10 cellular contexts compared by ENCODE assay signal in the genomic region with DNA sequence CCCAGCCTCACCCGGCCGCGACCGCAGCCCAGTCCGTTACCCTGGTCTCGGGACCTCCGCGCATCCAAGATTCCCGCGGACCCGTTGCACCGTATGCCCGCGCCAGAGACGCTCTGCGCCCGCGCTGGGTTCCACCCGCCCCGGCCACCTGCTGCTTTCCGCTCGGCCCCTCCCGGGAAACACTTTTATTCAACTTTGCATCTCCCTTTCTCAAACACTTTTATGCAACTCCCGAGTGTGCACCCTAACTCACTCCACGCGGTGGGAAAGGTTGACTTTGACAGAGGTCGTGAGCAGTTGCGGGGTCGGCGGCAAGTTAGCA. TPM values are rescaled to one million over a fixed set of nuclear protein-coding genes. Genes with fewer than 3 reads are reported as not detected.
DNase-seq lines count a peak whose midpoint lies in the region; ATAC-seq and TF ChIP-seq lines count a peak whose summit lies in the region.
"Had no signal": no experiment of that assay in that cellular context is flagged by ENCODE, and none has a peak within 500 bp of the region (broad histone marks: within the 10 kb centered on the region; RNA-seq: fewer than 3 reads in every experiment).

A gene with protein sequence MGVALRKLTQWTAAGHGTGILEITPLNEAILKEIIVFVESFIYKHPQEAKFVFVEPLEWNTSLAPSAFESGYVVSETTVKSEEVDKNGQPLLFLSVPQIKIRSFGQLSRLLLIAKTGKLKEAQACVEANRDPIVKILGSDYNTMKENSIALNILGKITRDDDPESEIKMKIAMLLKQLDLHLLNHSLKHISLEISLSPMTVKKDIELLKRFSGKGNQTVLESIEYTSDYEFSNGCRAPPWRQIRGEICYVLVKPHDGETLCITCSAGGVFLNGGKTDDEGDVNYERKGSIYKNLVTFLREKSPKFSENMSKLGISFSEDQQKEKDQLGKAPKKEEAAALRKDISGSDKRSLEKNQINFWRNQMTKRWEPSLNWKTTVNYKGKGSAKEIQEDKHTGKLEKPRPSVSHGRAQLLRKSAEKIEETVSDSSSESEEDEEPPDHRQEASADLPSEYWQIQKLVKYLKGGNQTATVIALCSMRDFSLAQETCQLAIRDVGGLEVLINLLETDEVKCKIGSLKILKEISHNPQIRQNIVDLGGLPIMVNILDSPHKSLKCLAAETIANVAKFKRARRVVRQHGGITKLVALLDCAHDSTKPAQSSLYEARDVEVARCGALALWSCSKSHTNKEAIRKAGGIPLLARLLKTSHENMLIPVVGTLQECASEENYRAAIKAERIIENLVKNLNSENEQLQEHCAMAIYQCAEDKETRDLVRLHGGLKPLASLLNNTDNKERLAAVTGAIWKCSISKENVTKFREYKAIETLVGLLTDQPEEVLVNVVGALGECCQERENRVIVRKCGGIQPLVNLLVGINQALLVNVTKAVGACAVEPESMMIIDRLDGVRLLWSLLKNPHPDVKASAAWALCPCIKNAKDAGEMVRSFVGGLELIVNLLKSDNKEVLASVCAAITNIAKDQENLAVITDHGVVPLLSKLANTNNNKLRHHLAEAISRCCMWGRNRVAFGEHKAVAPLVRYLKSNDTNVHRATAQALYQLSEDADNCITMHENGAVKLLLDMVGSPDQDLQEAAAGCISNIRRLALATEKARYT (minus strand): TSS at position 126 of the 322 bp plus-strand sequence. CDS start 3,937 bp downstream, outside the sequence.

- no peaks in the 10 kb centered on the region for H3K9me3 ChIP-seq in CD4-positive, CD25-positive, alpha-beta regulatory T cell (ENCODE audit: control insufficient read depth in 2 of 2, low read length in 2 of 2)
- H3K9me3 ChIP-seq in PC-3 (ENCODE audit: low read length): no peaks in the 10 kb centered on the region
- H3K9me3 ChIP-seq in osteoblast (ENCODE audit: low read depth, low read length): no peaks in the 10 kb centered on the region

- H3K4me3 ChIP-seq in CD4-positive, CD25-positive, alpha-beta regulatory T cell (ENCODE audit: low read depth, low read length): no peak within 1 kb of the TSS
- H3K4me3 ChIP-seq in PC-3 (ENCODE audit: low read length) (peak within 1 kb of the TSS; percentile 90), epithelial cell of proximal tubule (ENCODE audit: low read depth, low read length) (peak within 1 kb of the TSS; percentile 65), osteoblast (ENCODE audit: insufficient read depth, low read length) (peak within 1 kb of the TSS; percentile 78)

- CTCF ChIA-PET in PC-3 (lab: Charles Lee): no interaction called here

- TF ChIP-seq CTCF in PC-3 (conservative IDR thresholded peaks at IDR 0.05; ENCODE audit: low read depth, low read length) (no peak), epithelial cell of proximal tubule (conservative IDR thresholded peaks at IDR 0.05; ENCODE audit: low read depth, low read length) (no peak), osteoblast (IDR thresholded peaks at IDR 0.05; ENCODE audit: extremely low read depth, low read depth, low read length) (no peak)

- peak within 1 kb of the TSS in 3 of 4 donors; percentile 77 to 92 (median 82) for H3K4me3 Mint-ChIP-seq in CD4-positive, CD25-positive, alpha-beta regulatory T cell

- intact Hi-C loops in PC-3 (cut with micrococcal nuclease): loop anchor here (1.0 to 5.0 kb wide), 2 partner anchors 55 to 133 kb away; no protein-coding TSS in a partner anchor

- no TSS peak for BruUV-seq in PC-3 (replicated peaks; lab: Mats Ljungman, UMichigan)

- no peak within 1 kb of the TSS for H3K27ac ChIP-seq in CD4-positive, CD25-positive, alpha-beta regulatory T cell (ENCODE audit: insufficient read depth, low read length, poor library complexity, severe bottlenecking)
- peak within 1 kb of the TSS; percentile 18; the same call in 1 of the 2 replicates for H3K27ac ChIP-seq in PC-3 (ENCODE audit: low read length)
- no peak within 1 kb of the TSS for H3K27ac ChIP-seq in osteoblast (ENCODE audit: low read depth, low read length)

- H4K20me1 ChIP-seq in PC-3 (ENCODE audit: low read length): no peaks in the 10 kb centered on the region
- no peaks in the 10 kb centered on the region for H4K20me1 ChIP-seq in osteoblast (ENCODE audit: insufficient read depth, low read length)

- H3K4me1 Mint-ChIP-seq in CD4-positive, CD25-positive, alpha-beta regulatory T cell: peaks cover 0 to 13% (median 9%) of the 10 kb centered on the region in 4 donors

- H3K36me3 Mint-ChIP-seq in CD4-positive, CD25-positive, alpha-beta regulatory T cell: no peaks in the 10 kb centered on the region

- H3K4me2 ChIP-seq in PC-3 (ENCODE audit: low read length) (peak within 1 kb of the TSS; percentile 93), osteoblast (ENCODE audit: insufficient read depth, low read length) (peak within 1 kb of the TSS; percentile 77)

- peaks cover 15% of the 10 kb centered on the region for H3K27me3 ChIP-seq in CD4-positive, CD25-positive, alpha-beta regulatory T cell (ENCODE audit: control insufficient read depth, insufficient read depth, low read length)
- no peaks in the 10 kb centered on the region for H3K27me3 ChIP-seq in PC-3 (ENCODE audit: low read length)
- H3K27me3 ChIP-seq in osteoblast (ENCODE audit: insufficient read depth, low read length): peaks cover 18% of the 10 kb centered on the region

- POLR2A ChIA-PET in PC-3 (lab: Charles Lee; ENCODE audit: unreplicated experiment): no interaction called here

- H3K4me1 ChIP-seq in CD4-positive, CD25-positive, alpha-beta regulatory T cell (ENCODE audit: control insufficient read depth, insufficient read depth, low read length, poor library complexity, severe bottlenecking): peaks cover 4% of the 10 kb centered on the region
- H3K4me1 ChIP-seq in PC-3 (ENCODE audit: insufficient read depth, low read length): peaks cover 7% of the 10 kb centered on the region; the same call in 1 of the 2 replicates
- H3K4me1 ChIP-seq in osteoblast (ENCODE audit: insufficient read depth, low read length): no peaks in the 10 kb centered on the region

- H2AFZ ChIP-seq in PC-3 (ENCODE audit: low read length) (peak within 1 kb of the TSS; percentile 89), osteoblast (ENCODE audit: low read length) (peak within 1 kb of the TSS; percentile 94)

- DNase-seq in CD4-positive, CD25-positive, alpha-beta regulatory T cell: no peak
- DNase-seq in PC-3: peak; percentile 2
- DNase-seq in epithelial cell of proximal tubule (ENCODE audit: low read depth): no peak
- no peak for DNase-seq in osteoblast (ENCODE audit: insufficient read length, low spot score, missing footprints)
- DNase-seq in COLO829 (ENCODE audit: low spot score): no peak
- DNase-seq in central memory CD4-positive, alpha-beta T cell: no peak
- no peak for DNase-seq in AG08395 (ENCODE audit: low spot score)
- DNase-seq in GOT3 (lab: John Stamatoyannopoulos, UW): no peak
- DNase-seq: effector CD8-positive, alpha-beta T cell; NCI-H2081 treated with DMSO at 0.1 percent for 48 hours had no signal

- peaks cover 0 to 3% (median 0%) of the 10 kb centered on the region in 7 donors for H3K9me3 Mint-ChIP-seq in CD4-positive, CD25-positive, alpha-beta regulatory T cell

- no peaks in the 10 kb centered on the region for H3K9me2 ChIP-seq in PC-3 (replicated peaks; ENCODE audit: low read length)

- H3K79me2 ChIP-seq in PC-3 (ENCODE audit: low read length) (no peaks in the 10 kb centered on the region), osteoblast (ENCODE audit: insufficient read depth, low read length) (no peaks in the 10 kb centered on the region)

- peaks cover 65% of the 10 kb centered on the region for H3K27me3 Mint-ChIP-seq in CD4-positive, CD25-positive, alpha-beta regulatory T cell

- no peaks in the 10 kb centered on the region for H3K36me3 ChIP-seq in CD4-positive, CD25-positive, alpha-beta regulatory T cell (ENCODE audit: control insufficient read depth, insufficient read depth, low read length)
- H3K36me3 ChIP-seq in PC-3 (ENCODE audit: low read depth, low read length): no peaks in the 10 kb centered on the region
- no peaks in the 10 kb centered on the region for H3K36me3 ChIP-seq in osteoblast (ENCODE audit: insufficient read depth, low read length)

- H3K9ac ChIP-seq in PC-3 (ENCODE audit: low read length): peak within 1 kb of the TSS; percentile 74

- H3F3A ChIP-seq in PC-3 (ENCODE audit: low read length, unreplicated experiment): no peaks in the 10 kb centered on the region

- no peak within 1 kb of the TSS for H3K27ac Mint-ChIP-seq in CD4-positive, CD25-positive, alpha-beta regulatory T cell

- peak in 1 of 2 donors; percentile 17 for ATAC-seq in CD4-positive, CD25-positive, alpha-beta regulatory T cell (ENCODE audit: low read depth in 2 of 2)
- ATAC-seq in PC-3: no peak

RNA-seq across cellular contexts. Expression of the gene that starts here (rescaled TPM):
- not detected for total RNA-seq in CD4-positive, CD25-positive, alpha-beta regulatory T cell
- not detected for polyA plus RNA-seq in CD4-positive, CD25-positive, alpha-beta regulatory T cell
- total RNA-seq in PC-3 (2014; rRNA removed) (2.1 and 3.4 TPM in 2 replicates), epithelial cell of proximal tubule (0.80 and 1.7 TPM in 2 replicates), osteoblast (0.59 and 0.72 TPM in 2 replicates)
